Comparison of ENCODE assay signal across 1 cellular context in the genomic region with DNA sequence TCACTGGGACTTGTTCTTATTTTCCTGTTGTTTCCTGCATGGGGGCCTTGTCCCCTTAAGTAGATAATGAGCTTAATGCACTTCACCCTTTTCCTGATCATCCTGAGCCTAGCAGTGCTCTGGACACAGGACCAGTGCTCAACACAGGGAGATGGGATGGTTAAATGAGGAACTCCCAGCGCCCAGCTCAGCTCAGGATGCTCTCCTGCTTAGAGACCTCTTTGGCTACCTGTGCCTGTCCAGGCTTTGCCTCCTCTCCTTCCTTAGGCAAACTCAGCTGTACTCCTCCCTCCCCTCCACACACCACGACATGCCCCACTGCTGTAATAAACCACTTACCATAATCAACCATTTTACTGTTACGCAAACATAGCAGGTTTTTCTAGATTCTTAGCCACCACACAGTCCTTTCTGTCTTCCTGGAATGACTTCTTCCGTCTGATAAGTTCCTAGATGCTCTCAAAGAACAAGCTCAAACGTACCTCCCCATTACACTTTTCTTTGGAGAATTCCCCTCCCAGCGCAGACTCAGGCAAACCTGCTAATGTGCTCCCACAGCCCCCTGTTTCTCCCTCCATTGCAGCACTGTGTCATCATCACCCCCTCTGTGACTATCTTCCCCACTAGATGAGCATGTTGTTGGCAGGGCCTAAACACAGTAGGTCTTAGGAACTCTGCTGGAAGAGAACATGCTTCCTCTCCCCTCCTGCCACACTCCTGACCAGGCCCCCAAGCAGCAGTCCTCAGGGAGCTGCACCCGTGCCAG.
TF ChIP-seq lines count a peak whose summit lies in the region.

No MANE protein-coding gene starts in this region.

TF ChIP-seq in SK-N-SH, 30 proteins besides CTCF, POLR2A, EP300 and RAD21 (continued from another document):
- TF ChIP-seq, protein P1, sequence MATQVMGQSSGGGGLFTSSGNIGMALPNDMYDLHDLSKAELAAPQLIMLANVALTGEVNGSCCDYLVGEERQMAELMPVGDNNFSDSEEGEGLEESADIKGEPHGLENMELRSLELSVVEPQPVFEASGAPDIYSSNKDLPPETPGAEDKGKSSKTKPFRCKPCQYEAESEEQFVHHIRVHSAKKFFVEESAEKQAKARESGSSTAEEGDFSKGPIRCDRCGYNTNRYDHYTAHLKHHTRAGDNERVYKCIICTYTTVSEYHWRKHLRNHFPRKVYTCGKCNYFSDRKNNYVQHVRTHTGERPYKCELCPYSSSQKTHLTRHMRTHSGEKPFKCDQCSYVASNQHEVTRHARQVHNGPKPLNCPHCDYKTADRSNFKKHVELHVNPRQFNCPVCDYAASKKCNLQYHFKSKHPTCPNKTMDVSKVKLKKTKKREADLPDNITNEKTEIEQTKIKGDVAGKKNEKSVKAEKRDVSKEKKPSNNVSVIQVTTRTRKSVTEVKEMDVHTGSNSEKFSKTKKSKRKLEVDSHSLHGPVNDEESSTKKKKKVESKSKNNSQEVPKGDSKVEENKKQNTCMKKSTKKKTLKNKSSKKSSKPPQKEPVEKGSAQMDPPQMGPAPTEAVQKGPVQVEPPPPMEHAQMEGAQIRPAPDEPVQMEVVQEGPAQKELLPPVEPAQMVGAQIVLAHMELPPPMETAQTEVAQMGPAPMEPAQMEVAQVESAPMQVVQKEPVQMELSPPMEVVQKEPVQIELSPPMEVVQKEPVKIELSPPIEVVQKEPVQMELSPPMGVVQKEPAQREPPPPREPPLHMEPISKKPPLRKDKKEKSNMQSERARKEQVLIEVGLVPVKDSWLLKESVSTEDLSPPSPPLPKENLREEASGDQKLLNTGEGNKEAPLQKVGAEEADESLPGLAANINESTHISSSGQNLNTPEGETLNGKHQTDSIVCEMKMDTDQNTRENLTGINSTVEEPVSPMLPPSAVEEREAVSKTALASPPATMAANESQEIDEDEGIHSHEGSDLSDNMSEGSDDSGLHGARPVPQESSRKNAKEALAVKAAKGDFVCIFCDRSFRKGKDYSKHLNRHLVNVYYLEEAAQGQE (IDR thresholded peaks at IDR 0.05; ENCODE audit: low read depth, low read length), result no peak
- TF ChIP-seq, protein P2, sequence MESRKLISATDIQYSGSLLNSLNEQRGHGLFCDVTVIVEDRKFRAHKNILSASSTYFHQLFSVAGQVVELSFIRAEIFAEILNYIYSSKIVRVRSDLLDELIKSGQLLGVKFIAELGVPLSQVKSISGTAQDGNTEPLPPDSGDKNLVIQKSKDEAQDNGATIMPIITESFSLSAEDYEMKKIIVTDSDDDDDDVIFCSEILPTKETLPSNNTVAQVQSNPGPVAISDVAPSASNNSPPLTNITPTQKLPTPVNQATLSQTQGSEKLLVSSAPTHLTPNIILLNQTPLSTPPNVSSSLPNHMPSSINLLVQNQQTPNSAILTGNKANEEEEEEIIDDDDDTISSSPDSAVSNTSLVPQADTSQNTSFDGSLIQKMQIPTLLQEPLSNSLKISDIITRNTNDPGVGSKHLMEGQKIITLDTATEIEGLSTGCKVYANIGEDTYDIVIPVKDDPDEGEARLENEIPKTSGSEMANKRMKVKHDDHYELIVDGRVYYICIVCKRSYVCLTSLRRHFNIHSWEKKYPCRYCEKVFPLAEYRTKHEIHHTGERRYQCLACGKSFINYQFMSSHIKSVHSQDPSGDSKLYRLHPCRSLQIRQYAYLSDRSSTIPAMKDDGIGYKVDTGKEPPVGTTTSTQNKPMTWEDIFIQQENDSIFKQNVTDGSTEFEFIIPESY (IDR thresholded peaks at IDR 0.05; ENCODE audit: borderline replicate concordance, low read depth), result no peak
